Comparison of ENCODE assay signal across 33 cellular contexts in the genomic region with DNA sequence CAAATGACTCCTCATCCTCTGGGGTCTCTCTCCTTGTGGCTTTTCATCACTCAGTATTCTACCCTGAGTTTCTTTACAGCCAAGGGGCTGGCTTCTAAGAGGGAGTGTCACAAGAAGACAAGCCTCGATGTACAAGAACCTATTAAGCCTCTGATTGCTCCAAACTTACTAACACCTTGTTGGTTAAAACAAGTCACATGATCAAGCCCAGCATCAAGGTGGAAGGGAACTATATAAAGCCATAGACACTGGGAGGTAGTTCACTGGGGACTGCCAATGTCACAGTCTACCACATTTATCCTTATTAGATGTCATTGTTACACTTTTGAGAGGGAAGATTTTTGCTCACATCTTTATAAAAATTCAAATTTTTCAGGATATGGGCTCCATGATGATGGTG. TPM values are rescaled to one million over a fixed set of nuclear protein-coding genes. Genes with fewer than 3 reads are reported as not detected.
"Had no signal": no experiment of that assay in that cellular context is flagged by ENCODE, and none has a peak within 500 bp of the region (broad histone marks: within the 10 kb centered on the region; RNA-seq: fewer than 3 reads in every experiment).

No MANE protein-coding gene starts in this region.

- H3K27ac ChIP-seq: ascending aorta, breast epithelium, cardiac muscle cell, colonic mucosa, epithelial cell of prostate, esophagus squamous epithelium, gastroesophageal sphincter had no signal

- H3K36me3 ChIP-seq: ascending aorta, breast epithelium, cardiac muscle cell, colonic mucosa, esophagus squamous epithelium, gastroesophageal sphincter had no signal

- H3K4me3 ChIP-seq: ascending aorta, breast epithelium, cardiac muscle cell, colonic mucosa, esophagus squamous epithelium, gastroesophageal sphincter had no signal

- H3K9me3 ChIP-seq: ascending aorta, breast epithelium, colonic mucosa, esophagus squamous epithelium, gastroesophageal sphincter had no signal

- H3K27me3 ChIP-seq: ascending aorta, breast epithelium, cardiac muscle cell, colonic mucosa, esophagus squamous epithelium, gastroesophageal sphincter had no signal

- ATAC-seq: activated CD4-positive, alpha-beta T cell treated with anti-CD3 and anti-CD28 coated beads for 36 hours; activated CD8-positive, alpha-beta memory T cell treated with anti-CD3 and anti-CD28 coated beads, Interleukin-2, amount 10 ng/mL, durations not matched to agents 7 days and 5 days; activated CD8-positive, alpha-beta T cell treated with anti-CD3 and anti-CD28 coated beads, Interleukin-2, amount 10 ng/mL, durations not matched to agents 7 days and 5 days; activated naive CD4-positive, alpha-beta T cell treated with anti-CD3 and anti-CD28 coated beads, Interleukin-2, amount 50 U/mL, for 72 hours; gastroesophageal sphincter had no signal

- FAIRE-seq: endometrium, endothelial cell of umbilical vein had no signal

- DNase-seq: activated CD4-positive, alpha-beta memory T cell treated with anti-CD3 and anti-CD28 coated beads for 36 hours; activated CD4-positive, alpha-beta T cell treated with anti-CD3 and anti-CD28 coated beads for 36 hours; activated CD4-positive, alpha-beta T cell treated with anti-CD3 and anti-CD28 coated beads, Interleukin-2, amount 10 ng/mL, durations not matched to agents 24 days and 14 days; activated CD4-positive, CD25-positive, alpha-beta regulatory T cell; activated CD4-positive, CD25-positive, alpha-beta regulatory T cell treated with anti-CD3 and anti-CD28 coated beads, Interleukin-2, amount 50 U/mL, for 72 hours; activated CD8-positive, alpha-beta memory T cell treated with anti-CD3 and anti-CD28 coated beads, Interleukin-2, amount 10 ng/mL, durations not matched to agents 7 days and 5 days; activated CD8-positive, alpha-beta memory T cell treated with anti-CD3 and anti-CD28 coated beads, Interleukin-2, amount 50 U/mL, for 4 hours; activated CD8-positive, alpha-beta T cell treated with anti-CD3 and anti-CD28 coated beads, Interleukin-2, amount 10 ng/mL, durations not matched to agents 7 days and 5 days; activated gamma-delta T cell; activated naive CD4-positive, alpha-beta T cell; activated naive CD4-positive, alpha-beta T cell treated with anti-CD3 and anti-CD28 coated beads, Interleukin-2, amount 10 ng/mL, durations not matched to agents 7 days and 5 days; activated naive CD8-positive, alpha-beta T cell treated with anti-CD3 and anti-CD28 coated beads, Interleukin-2, amount 10 ng/mL, durations not matched to agents 7 days and 5 days; activated T-cell treated with anti-CD3 and anti-CD28 coated beads, Interleukin-2, amount 50 U/mL, for 1 hour; activated T-cell treated with anti-CD3 and anti-CD28 coated beads, Interleukin-2, amount 50 U/mL, for 48 hours; amygdala; central memory CD4-positive, alpha-beta T cell; cerebellar nuclear complex; colonic mucosa; effector CD8-positive, alpha-beta T cell; esophagus squamous epithelium; foreskin melanocyte; head of caudate nucleus; T-helper 2 cell had no signal

RNA-seq across cellular contexts. Expression of a gene that starts 24.0 kb away (rescaled TPM):
- total RNA-seq: activated CD4-positive, alpha-beta memory T cell treated with anti-CD3 and anti-CD28 coated beads for 36 hours; activated CD8-positive, alpha-beta memory T cell treated with anti-CD3 and anti-CD28 coated beads for 36 hours; activated CD8-positive, alpha-beta memory T cell treated with anti-CD3 and anti-CD28 coated beads, Interleukin-2, amount 10 ng/mL, durations not matched to agents 7 days and 5 days; activated CD8-positive, alpha-beta T cell treated with anti-CD3 and anti-CD28 coated beads, Interleukin-2, amount 10 ng/mL, durations not matched to agents 7 days and 5 days; activated naive CD4-positive, alpha-beta T cell treated with anti-CD3 and anti-CD28 coated beads, Interleukin-2, amount 50 U/mL, for 72 hours; activated naive CD8-positive, alpha-beta T cell treated with anti-CD3 and anti-CD28 coated beads, Interleukin-2, amount 10 ng/mL, durations not matched to agents 7 days and 5 days; T-helper 1 cell treated with Interleukin-12 subunit alpha and Interleukin-12 subunit beta and Interleukin-4 antibody, amounts not matched to agents 30 ng/mL and 1 ng/mL, for 36 hours had no signal
